Comparison of ENCODE assay signal across 30 cellular contexts in the genomic region with DNA sequence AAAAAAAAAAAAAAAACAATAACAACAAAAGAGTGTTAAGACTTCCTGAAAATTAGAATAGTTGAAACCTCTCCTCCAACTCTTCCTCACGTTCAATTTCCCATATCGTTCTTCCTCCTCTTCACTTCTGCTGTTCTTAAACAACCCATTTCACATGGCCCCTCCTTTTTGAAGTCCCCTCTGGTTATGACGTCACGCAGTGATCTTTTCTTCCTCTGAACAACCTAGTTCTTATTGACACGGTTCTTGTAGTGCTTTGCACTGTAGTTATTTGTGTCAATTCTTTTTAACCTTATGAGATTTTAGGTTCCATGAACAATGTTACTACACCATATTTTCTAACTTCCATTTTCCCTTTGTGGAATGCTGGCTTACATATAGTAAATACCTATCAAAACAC.
"Had no signal": no experiment of that assay in that cellular context is flagged by ENCODE, and none has a peak within 500 bp of the region (broad histone marks: within the 10 kb centered on the region; RNA-seq: fewer than 3 reads in every experiment).

No MANE protein-coding gene starts in this region.

- H3K9me3 ChIP-seq: SJCRH30 had no signal

- ATAC-seq: Panc1, Right ventricle myocardium inferior, SK-N-SH treated with all-trans-retinoic acid at 6 μM for 48 hours had no signal

- H3K27me3 ChIP-seq: SJCRH30 had no signal

- H3K27ac ChIP-seq: PC-9, RWPE1, SJCRH30, SK-N-MC had no signal

- H3K4me1 ChIP-seq: SJCRH30 had no signal

- H3K36me3 ChIP-seq: SJCRH30 had no signal

- FAIRE-seq: RCC 7860 had no signal

- H2AFZ ChIP-seq: PC-9 had no signal

- H3K4me2 ChIP-seq: PC-9 had no signal

- DNase-seq: Karpas-422, MM.1S, MV-4-11, NCI-H1092, NCI-H1105, NCI-H1417 treated with DMSO at 0.1 percent for 48 hours, NCI-H1436 treated with DMSO at 0.1 percent for 48 hours, NCI-H1694 treated with DMSO at 0.1 percent for 48 hours, NCI-H187 treated with DMSO at 0.1 percent for 48 hours, NCI-H2029, NCI-H2081, NCI-H2171 treated with DMSO at 0.1 percent for 48 hours, NCI-H2227 treated with DMSO at 0.1 percent for 48 hours, NCI-H345, NCI-H446, NCI-H510A treated with DMSO at 0.1 percent for 48 hours, NCI-H524 treated with DMSO at 0.1 percent for 48 hours, NCI-H526 treated with DMSO at 0.1 percent for 48 hours, NCI-H748 treated with DMSO at 0.1 percent for 48 hours, NCI-H82, PC-9, SHP77, SIG-M5, SJCRH30 had no signal

- H3K4me3 ChIP-seq: PC-9, SJCRH30, SK-N-MC had no signal
